1 cellular context compared by ENCODE assay signal in genomic region chr5:124572973-124573372, GRCh38.
TF ChIP-seq lines count a peak whose summit lies in the region.

No MANE protein-coding gene starts in this region.

TF ChIP-seq in GM23338, 12 proteins besides CTCF, POLR2A, EP300 and RAD21 (continued from another document):
- TF ChIP-seq ZNF462 (CRISPR knock-in tag; IDR thresholded peaks at IDR 0.05) (no peak), CREB1 (CRISPR knock-in tag; IDR thresholded peaks at IDR 0.05; ENCODE audit: low read depth) (no peak), EZH2phosphoT487 (IDR thresholded peaks at IDR 0.05; ENCODE audit: unreplicated experiment) (no peak), ZNF114 (CRISPR knock-in tag; IDR thresholded peaks at IDR 0.05) (no peak), ETS1 (IDR thresholded peaks at IDR 0.05) (no peak), NANOG (IDR thresholded peaks at IDR 0.05; ENCODE audit: borderline replicate concordance) (no peak), JUNB (IDR thresholded peaks at IDR 0.05; ENCODE audit: unreplicated experiment) (no peak), EZH2 (IDR thresholded peaks at IDR 0.05; ENCODE audit: low read depth, unreplicated experiment) (no peak), STAT1 (IDR thresholded peaks at IDR 0.05; ENCODE audit: unreplicated experiment) (no peak)
